ENCODE assay signal across 20 cellular contexts in the genomic region with DNA sequence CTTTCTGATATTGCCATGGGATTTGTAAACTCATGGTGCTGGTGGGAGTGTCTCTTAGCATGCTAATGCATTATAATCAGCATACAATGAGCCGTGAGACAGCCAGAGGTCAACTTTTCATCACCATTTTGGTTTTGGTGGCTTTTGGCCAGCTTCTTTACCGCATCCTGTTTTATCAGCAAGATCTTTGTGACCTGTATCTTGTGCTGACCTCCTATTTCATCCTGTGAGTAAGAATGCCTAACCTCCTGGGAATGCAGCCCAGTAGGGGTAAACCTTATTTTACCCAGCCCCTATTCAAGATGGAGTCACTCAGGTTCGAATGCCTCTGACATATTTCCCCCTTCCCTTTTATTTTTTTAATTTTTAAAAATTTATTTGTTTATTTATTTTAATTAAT.
DNase-seq lines count a peak whose midpoint lies in the region; ATAC-seq and TF ChIP-seq lines count a peak whose summit lies in the region.
"Had no signal": no experiment of that assay in that cellular context is flagged by ENCODE, and none has a peak within 500 bp of the region (broad histone marks: within the 10 kb centered on the region; RNA-seq: fewer than 3 reads in every experiment).

No MANE protein-coding gene starts in this region.

- H3K27ac ChIP-seq in brain microvascular endothelial cell: peak overlapping the region; percentile 60
- H3K27ac ChIP-seq: C4-2B, neural progenitor cell, upper lobe of left lung, WERI-Rb-1 had no signal

- TF ChIP-seq CTCF in HFF-Myc (IDR thresholded peaks at IDR 0.05; ENCODE audit: low read depth, low read length, missing control alignments) (no peak), brain microvascular endothelial cell (IDR thresholded peaks at IDR 0.05; ENCODE audit: low read depth, low read length, missing control alignments) (no peak)

- H3K36me3 Mint-ChIP-seq in activated naive CD4-positive, alpha-beta T cell treated with anti-CD3 and anti-CD28 coated beads, Interleukin-2, amount 50 U/mL, for 72 hours: no peaks in the 10 kb centered on the region

- in situ Hi-C loops in brain microvascular endothelial cell (cut with HindIII; ENCODE audit: low pct_ligation_motif_present, low sequenced_read_pairs): no loop called here

- H3K27me3 ChIP-seq in brain microvascular endothelial cell (replicated peaks): no peaks in the 10 kb centered on the region
- H3K27me3 ChIP-seq: neural progenitor cell, upper lobe of left lung had no signal

- ATAC-seq in activated naive CD4-positive, alpha-beta T cell treated with anti-CD3 and anti-CD28 coated beads, Interleukin-2, amount 50 U/mL, for 72 hours: no peak
- ATAC-seq: GM23338; stimulated activated memory B cell treated with anti-CD40 and anti-IgM and Interleukin-4, amounts not matched to agents 10 μg/mL and 1 μg/mL and 100 μg/mL, for 72 hours had no signal

- H3K36me3 ChIP-seq in brain microvascular endothelial cell (replicated peaks): no peaks in the 10 kb centered on the region
- H3K36me3 ChIP-seq: neural progenitor cell, upper lobe of left lung had no signal

- H3K4me3 ChIP-seq in HFF-Myc (replicated peaks; ENCODE audit: low read depth, low read length) (no peak overlapping the region), brain microvascular endothelial cell (ENCODE audit: low read depth, low read length) (no peak overlapping the region)
- H3K4me3 ChIP-seq: GM23338, neural progenitor cell, upper lobe of left lung had no signal

- DNase-seq in HFF-Myc (ENCODE audit: extremely low read depth, low read depth): peak; percentile 51
- DNase-seq in brain microvascular endothelial cell: peak; percentile 89
- DNase-seq in non-pigmented ciliary epithelial cell (ENCODE audit: low read depth): peak; percentile 68
- DNase-seq in activated naive CD4-positive, alpha-beta T cell treated with anti-CD3 and anti-CD28 coated beads, Interleukin-2, amount 50 U/mL, for 72 hours (ENCODE audit: low spot score in 2 of 2): no peak
- no peak for DNase-seq in hypothalamus (lab: John Stamatoyannopoulos, UW)
- DNase-seq in NCI-H1048 (lab: John Stamatoyannopoulos, UW): no peak
- no peak for DNase-seq in mucosa of gallbladder (ENCODE audit: low spot score)
- DNase-seq: amniotic stem cell; islet precursor cell; NCI-H1694; NCI-H446 treated with DMSO at 0.1 percent for 48 hours; stimulated activated CD4-positive, alpha-beta T cell treated with anti-CD3 and anti-CD28 coated beads, Interleukin-12 subunit alpha, Interleukin-12 subunit beta, amount 100 ng/mL, for 4 hours; upper lobe of left lung; WERI-Rb-1 had no signal

- no peaks in the 10 kb centered on the region for H3K9me3 Mint-ChIP-seq in activated naive CD4-positive, alpha-beta T cell treated with anti-CD3 and anti-CD28 coated beads, Interleukin-2, amount 50 U/mL, for 72 hours
- H3K9me3 Mint-ChIP-seq: activated T-helper 2 cell treated with anti-CD3 and anti-CD28 coated beads, Interferon-gamma antibody, Interleukin-2, Interleukin-4, amounts not matched to agents 10 μg/mL and 5 μg/mL and 100 μg/mL, durations not matched to agents 14 hours and 24 hours and 36 hours; GM23338; neural progenitor cell; stimulated activated memory B cell treated with anti-CD40 and anti-IgM and Interleukin-4, amounts not matched to agents 10 μg/mL and 1 μg/mL and 100 μg/mL, for 72 hours had no signal

- H3K27ac Mint-ChIP-seq in activated naive CD4-positive, alpha-beta T cell treated with anti-CD3 and anti-CD28 coated beads, Interleukin-2, amount 50 U/mL, for 72 hours: no peak overlapping the region
- H3K27ac Mint-ChIP-seq: activated T-helper 2 cell treated with anti-CD3 and anti-CD28 coated beads, Interferon-gamma antibody, Interleukin-2, Interleukin-4, amounts not matched to agents 10 μg/mL and 5 μg/mL and 100 μg/mL, durations not matched to agents 14 hours and 24 hours and 36 hours; GM23338; neural progenitor cell; stimulated activated memory B cell treated with anti-CD40 and anti-IgM and Interleukin-4, amounts not matched to agents 10 μg/mL and 1 μg/mL and 100 μg/mL, for 72 hours had no signal

TF ChIP-seq in PFSK-1, 5 proteins besides CTCF, POLR2A, EP300 and RAD21:
- peak; percentile 34; the same call in 1 of the 2 replicates for TF ChIP-seq POLR2AphosphoS5 (IDR thresholded peaks at IDR 0.05; ENCODE audit: low read depth, low read length)
- TF ChIP-seq TAF1 (IDR thresholded peaks at IDR 0.05; ENCODE audit: borderline replicate concordance, insufficient read depth, low read length): no peak
- TF ChIP-seq, protein P1, sequence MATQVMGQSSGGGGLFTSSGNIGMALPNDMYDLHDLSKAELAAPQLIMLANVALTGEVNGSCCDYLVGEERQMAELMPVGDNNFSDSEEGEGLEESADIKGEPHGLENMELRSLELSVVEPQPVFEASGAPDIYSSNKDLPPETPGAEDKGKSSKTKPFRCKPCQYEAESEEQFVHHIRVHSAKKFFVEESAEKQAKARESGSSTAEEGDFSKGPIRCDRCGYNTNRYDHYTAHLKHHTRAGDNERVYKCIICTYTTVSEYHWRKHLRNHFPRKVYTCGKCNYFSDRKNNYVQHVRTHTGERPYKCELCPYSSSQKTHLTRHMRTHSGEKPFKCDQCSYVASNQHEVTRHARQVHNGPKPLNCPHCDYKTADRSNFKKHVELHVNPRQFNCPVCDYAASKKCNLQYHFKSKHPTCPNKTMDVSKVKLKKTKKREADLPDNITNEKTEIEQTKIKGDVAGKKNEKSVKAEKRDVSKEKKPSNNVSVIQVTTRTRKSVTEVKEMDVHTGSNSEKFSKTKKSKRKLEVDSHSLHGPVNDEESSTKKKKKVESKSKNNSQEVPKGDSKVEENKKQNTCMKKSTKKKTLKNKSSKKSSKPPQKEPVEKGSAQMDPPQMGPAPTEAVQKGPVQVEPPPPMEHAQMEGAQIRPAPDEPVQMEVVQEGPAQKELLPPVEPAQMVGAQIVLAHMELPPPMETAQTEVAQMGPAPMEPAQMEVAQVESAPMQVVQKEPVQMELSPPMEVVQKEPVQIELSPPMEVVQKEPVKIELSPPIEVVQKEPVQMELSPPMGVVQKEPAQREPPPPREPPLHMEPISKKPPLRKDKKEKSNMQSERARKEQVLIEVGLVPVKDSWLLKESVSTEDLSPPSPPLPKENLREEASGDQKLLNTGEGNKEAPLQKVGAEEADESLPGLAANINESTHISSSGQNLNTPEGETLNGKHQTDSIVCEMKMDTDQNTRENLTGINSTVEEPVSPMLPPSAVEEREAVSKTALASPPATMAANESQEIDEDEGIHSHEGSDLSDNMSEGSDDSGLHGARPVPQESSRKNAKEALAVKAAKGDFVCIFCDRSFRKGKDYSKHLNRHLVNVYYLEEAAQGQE (IDR thresholded peaks at IDR 0.05; ENCODE audit: insufficient read depth in 1 of 2, low read depth in 2 of 2, low read length in 2 of 2): 0 out of 4 replicates have a peak, but pooled peaks of 1 of the 2 experiments have one; percentile 50
- TF ChIP-seq SIN3A (IDR thresholded peaks at IDR 0.05; ENCODE audit: borderline replicate concordance, insufficient read depth, low read length): peak; percentile 75; the same call in 1 of the 2 replicates

Comparison
In these comparisons a context has a peak if more than half of its experiments do, and no peak if none do; other contexts are left out.
1. DNase-seq: peak in HFF-Myc (single experiment), brain microvascular endothelial cell (single experiment) and non-pigmented ciliary epithelial cell (single experiment); none in activated naive CD4-positive, alpha-beta T cell treated with anti-CD3 and anti-CD28 coated beads, Interleukin-2, amount 50 U/mL, for 72 hours (0 of 2), hypothalamus (0 of 51), NCI-H1048 (single experiment) and mucosa of gallbladder (single experiment).